In genomic region chr3:172087198-172087597, GRCh38 we compare ENCODE assay signal across 16 cellular contexts. TPM values are rescaled to one million over a fixed set of nuclear protein-coding genes. Genes with fewer than 3 reads are reported as not detected.
DNase-seq lines count a peak whose midpoint lies in the region; ATAC-seq and TF ChIP-seq lines count a peak whose summit lies in the region.
"Had no signal": no experiment of that assay in that cellular context is flagged by ENCODE, and none has a peak within 500 bp of the region (broad histone marks: within the 10 kb centered on the region; RNA-seq: fewer than 3 reads in every experiment).

No MANE protein-coding gene starts in this region.

- no peaks in the 10 kb centered on the region for H3K27me3 ChIP-seq in cardiac muscle cell
- H3K27me3 ChIP-seq in mesenchymal stem cell (ENCODE audit: control insufficient read depth in 1 of 2, insufficient read depth in 1 of 2, low read length in 2 of 2) = no peaks in the 10 kb centered on the region
- H3K27me3 ChIP-seq: suprapubic skin had no signal

- no peak overlapping the region for H2BK120ac ChIP-seq in mesenchymal stem cell (ENCODE audit: low read depth, low read length)

- H3K4me2 ChIP-seq in mesenchymal stem cell (ENCODE audit: low read length, poor library complexity, severe bottlenecking) = no peak overlapping the region

- H3K9me3 ChIP-seq in cardiac muscle cell (ENCODE audit: low read depth) = no peaks in the 10 kb centered on the region
- H3K9me3 ChIP-seq in mesenchymal stem cell (ENCODE audit: control insufficient read depth, low read length) = no peaks in the 10 kb centered on the region
- H3K9me3 ChIP-seq: suprapubic skin had no signal

- no peak overlapping the region for H3K14ac ChIP-seq in mesenchymal stem cell (ENCODE audit: low read length in 2 of 2)

- no peak overlapping the region for H2AFZ ChIP-seq in mesenchymal stem cell (ENCODE audit: low read depth, low read length)

- H3K4me3 Mint-ChIP-seq in activated T-helper 17 cell treated with anti-CD3 and anti-CD28 coated beads, Interleukin-2, amount 50 U/mL, for 72 hours = peak overlapping the region; percentile 56
- H3K4me3 Mint-ChIP-seq: activated CD4-positive, alpha-beta T cell treated with anti-CD3 and anti-CD28 coated beads, Interleukin-2, amount 10 ng/mL, durations not matched to agents 7 days and 5 days; neural crest cell had no signal

- no peak overlapping the region for H3K18ac ChIP-seq in mesenchymal stem cell (ENCODE audit: low read depth in 1 of 2, low read length in 2 of 2)

- peaks cover 26% of the 10 kb centered on the region for H3K4me1 Mint-ChIP-seq in activated T-helper 17 cell treated with anti-CD3 and anti-CD28 coated beads, Interleukin-2, amount 50 U/mL, for 72 hours

- H3K4ac ChIP-seq in mesenchymal stem cell (ENCODE audit: low read depth in 1 of 2, low read length in 2 of 2) = no peak overlapping the region

- no peak overlapping the region for H2BK15ac ChIP-seq in mesenchymal stem cell (ENCODE audit: low read depth, poor library complexity, severe bottlenecking)

- H3K4me1 ChIP-seq in cardiac muscle cell (ENCODE audit: low read depth) (peaks cover 40% of the 10 kb centered on the region), mesenchymal stem cell (ENCODE audit: control insufficient read depth, insufficient read depth, low read depth, low read length) (peaks cover 1% of the 10 kb centered on the region)

- H3K27ac Mint-ChIP-seq in activated T-helper 17 cell treated with anti-CD3 and anti-CD28 coated beads, Interleukin-2, amount 50 U/mL, for 72 hours = peak overlapping the region; percentile 44

- H3K79me1 ChIP-seq in mesenchymal stem cell (replicated peaks; ENCODE audit: low read length, poor library complexity, severe bottlenecking) = peaks cover 3% of the 10 kb centered on the region

- no peaks in the 10 kb centered on the region for H3K27me3 Mint-ChIP-seq in activated T-helper 17 cell treated with anti-CD3 and anti-CD28 coated beads, Interleukin-2, amount 50 U/mL, for 72 hours
- H3K27me3 Mint-ChIP-seq: activated CD4-positive, alpha-beta T cell treated with anti-CD3 and anti-CD28 coated beads, Interleukin-2, amount 10 ng/mL, durations not matched to agents 7 days and 5 days had no signal

- no peak overlapping the region for H2AK5ac ChIP-seq in mesenchymal stem cell (ENCODE audit: low read length, severe bottlenecking)

- intact Hi-C loops in left cardiac atrium (cut with DNase I) = no loop called here

- H3K23ac ChIP-seq in mesenchymal stem cell (ENCODE audit: low read length in 2 of 2) = no peak overlapping the region

- no peak for TF ChIP-seq CTCF in cardiac muscle cell (IDR thresholded peaks at IDR 0.05; ENCODE audit: low read depth, low read length)

- WGBS in mesenchymal stem cell = 97% methylated on average over 4 of the region's 4 CpGs

- no peak overlapping the region for H4K91ac ChIP-seq in mesenchymal stem cell (ENCODE audit: low read length)

- no peak overlapping the region for H2BK5ac ChIP-seq in mesenchymal stem cell (ENCODE audit: low read depth, low read length, poor library complexity, severe bottlenecking)

- no peaks in the 10 kb centered on the region for H3K36me3 Mint-ChIP-seq in activated T-helper 17 cell treated with anti-CD3 and anti-CD28 coated beads, Interleukin-2, amount 50 U/mL, for 72 hours (ENCODE audit: low read depth)

- H3K9me3 Mint-ChIP-seq in activated T-helper 17 cell treated with anti-CD3 and anti-CD28 coated beads, Interleukin-2, amount 50 U/mL, for 72 hours = no peaks in the 10 kb centered on the region

- no peaks in the 10 kb centered on the region for H3K36me3 ChIP-seq in cardiac muscle cell
- peaks cover 7 to 14% of the 10 kb centered on the region in 2 experiments for H3K36me3 ChIP-seq in mesenchymal stem cell (ENCODE audit: control insufficient read depth in 1 of 2, insufficient read depth in 2 of 2, low read depth in 1 of 2, low read length in 2 of 2)
- H3K36me3 ChIP-seq: suprapubic skin had no signal

- DNase-seq in cardiac muscle cell (ENCODE audit: low read depth in 1 of 2, low spot score in 1 of 2) = peak in 1 of 2 donors; percentile 54
- DNase-seq in left cardiac atrium = no peak
- DNase-seq in mesenchymal stem cell = no peak
- no peak for DNase-seq in NCI-H2029 treated with DMSO at 0.1 percent for 48 hours (lab: John Stamatoyannopoulos, UW)
- DNase-seq in NOMO-1 treated with dmso at 0.1 percent for 144 hours (lab: John Stamatoyannopoulos, UW; ENCODE audit: unreplicated experiment) = no peak
- DNase-seq: activated effector memory CD4-positive, alpha-beta T cell treated with Interleukin-2 at 50 U/mL for 16 hours; DMS79 treated with DMSO at 0.1 percent for 48 hours; glutamatergic neuron; NCI-H2029; T1000 had no signal

- TF ChIP-seq POLR2A in GM18505 (IDR thresholded peaks at IDR 0.05; ENCODE audit: borderline replicate concordance, extremely low read depth, insufficient read depth, insufficient read length) = no peak

- H3K27ac ChIP-seq in cardiac muscle cell = peak overlapping the region; percentile 45
- H3K27ac ChIP-seq in mesenchymal stem cell (ENCODE audit: low read length, poor library complexity, severe bottlenecking) = no peak overlapping the region
- H3K27ac ChIP-seq: suprapubic skin had no signal

- H3K4me3 ChIP-seq in cardiac muscle cell (no peak overlapping the region), mesenchymal stem cell (ENCODE audit: insufficient read depth in 1 of 2, low read depth in 1 of 2, low read length in 2 of 2) (no peak overlapping the region)
- H3K4me3 ChIP-seq: suprapubic skin had no signal

- H4K8ac ChIP-seq in mesenchymal stem cell (ENCODE audit: low read length) = no peak overlapping the region

- ATAC-seq in left cardiac atrium (no peak), GM18505 (IDR thresholded peaks at IDR 0.05; ENCODE audit: unreplicated experiment) (no peak), GM21529 (IDR thresholded peaks at IDR 0.05; ENCODE audit: unreplicated experiment) (no peak)
- ATAC-seq in activated T-helper 17 cell treated with anti-CD3 and anti-CD28 coated beads, Interleukin-2, amount 50 U/mL, for 72 hours (replicated peaks) = no peak

- peak overlapping the region; percentile 37 for H3K9ac ChIP-seq in mesenchymal stem cell (ENCODE audit: low read length)

- H2BK12ac ChIP-seq in mesenchymal stem cell (ENCODE audit: low read length in 2 of 2) = no peak overlapping the region

RNA-seq across cellular contexts. Expression of gene FNDC3B, which starts 47.8 kb away (rescaled TPM):
- total RNA-seq in cardiac muscle cell = 56.8 and 62.3 TPM in 2 replicates
- 52.2 and 55.2 TPM in 2 replicates for polyA plus RNA-seq in cardiac muscle cell
- total RNA-seq in left cardiac atrium = 10 to 100 TPM; 82.4 to 98.3 TPM
- 10 to 100 TPM; 17.6 to 17.9 TPM for total RNA-seq in activated T-helper 17 cell treated with anti-CD3 and anti-CD28 coated beads, Interleukin-2, amount 50 U/mL, for 72 hours
- 183 TPM for polyA plus RNA-seq in mesenchymal stem cell (2013, experiment 1 of 2)
- polyA plus RNA-seq in mesenchymal stem cell (2013, experiment 2 of 2) = 178 TPM
